Comparison of ENCODE assay signal across 14 cellular contexts in the genomic region with DNA sequence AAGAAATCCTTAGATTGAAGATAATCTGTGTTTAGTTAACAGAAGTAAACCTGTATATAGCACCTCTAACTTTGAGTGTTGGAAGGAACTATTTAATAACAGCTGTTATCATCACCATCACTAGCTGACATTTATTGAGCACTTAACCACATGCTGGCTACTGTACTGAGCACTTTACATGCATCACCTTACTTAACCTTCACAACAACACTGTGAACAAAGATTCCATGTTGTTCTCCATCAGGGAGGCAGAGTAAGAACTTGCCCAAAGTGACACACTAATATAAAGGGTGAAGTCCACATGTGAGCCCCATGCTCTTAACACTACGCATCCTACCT.
"Had no signal": no experiment of that assay in that cellular context is flagged by ENCODE, and none has a peak within 500 bp of the region (broad histone marks: within the 10 kb centered on the region; RNA-seq: fewer than 3 reads in every experiment).

No MANE protein-coding gene starts in this region.

- H3K4me3 ChIP-seq: left lung had no signal

- H3K9me3 Mint-ChIP-seq: activated naive CD4-positive, alpha-beta T cell treated with anti-CD3 and anti-CD28 coated beads for 36 hours; activated T-helper 1 cell treated with anti-CD3 and anti-CD28 coated beads, Interleukin-12 subunit alpha, Interleukin-12 subunit beta, Interleukin-2, Interleukin-4 antibody, amounts not matched to agents 30 ng/mL and 10 ng/mL and 1 ng/mL, durations not matched to agents 14 hours and 24 hours and 36 hours; memory B cell; natural killer cell had no signal

- H3K36me3 ChIP-seq: neutrophil had no signal

- H3K27ac Mint-ChIP-seq: activated naive CD4-positive, alpha-beta T cell treated with anti-CD3 and anti-CD28 coated beads for 36 hours; activated T-helper 1 cell treated with anti-CD3 and anti-CD28 coated beads, Interleukin-12 subunit alpha, Interleukin-12 subunit beta, Interleukin-2, Interleukin-4 antibody, amounts not matched to agents 30 ng/mL and 10 ng/mL and 1 ng/mL, durations not matched to agents 14 hours and 24 hours and 36 hours; memory B cell; natural killer cell had no signal

- H3K27me3 Mint-ChIP-seq: memory B cell had no signal

- H3K4me3 Mint-ChIP-seq: activated naive CD4-positive, alpha-beta T cell treated with anti-CD3 and anti-CD28 coated beads for 36 hours; activated T-helper 1 cell treated with anti-CD3 and anti-CD28 coated beads, Interleukin-12 subunit alpha, Interleukin-12 subunit beta, Interleukin-2, Interleukin-4 antibody, amounts not matched to agents 30 ng/mL and 10 ng/mL and 1 ng/mL, durations not matched to agents 14 hours and 24 hours and 36 hours; memory B cell; natural killer cell had no signal

- H3K27ac ChIP-seq: left lung, neutrophil had no signal

- ATAC-seq: activated CD4-positive, CD25-positive, alpha-beta regulatory T cell treated with anti-CD3 and anti-CD28 coated beads, Interleukin-2, amount 50 U/mL, for 24 hours; natural killer cell had no signal

- H3K27me3 ChIP-seq: left lung, neutrophil had no signal

- H3K9me3 ChIP-seq: left lung, neutrophil had no signal

- DNase-seq: activated naive CD4-positive, alpha-beta T cell treated with anti-CD3 and anti-CD28 coated beads for 36 hours; hypothalamus; kidney; left lung; natural killer cell; stimulated activated CD4-positive, alpha-beta T cell treated with anti-CD3 and anti-CD28 coated beads, Interleukin-15, amount 100 ng/mL, for 24 hours; stimulated activated CD4-positive, alpha-beta T cell treated with anti-CD3 and anti-CD28 coated beads, Interleukin-4, amount 100 ng/mL, for 1 hour; stimulated activated naive CD4-positive, alpha-beta T cell; T1000; trophoblast cell had no signal
